Comparison of ENCODE assay signal across 13 cellular contexts in genomic region chr15:75669191-75669878, GRCh38. TPM values are rescaled to one million over a fixed set of nuclear protein-coding genes. Genes with fewer than 3 reads are reported as not detected.
DNase-seq lines count a peak whose midpoint lies in the region; ATAC-seq and TF ChIP-seq lines count a peak whose summit lies in the region.
"Had no signal": no experiment of that assay in that cellular context is flagged by ENCODE, and none has a peak within 500 bp of the region (broad histone marks: within the 10 kb centered on the region; RNA-seq: fewer than 3 reads in every experiment).

No MANE protein-coding gene starts in this region.

- H3F3A ChIP-seq in PC-3 (ENCODE audit: low read length, unreplicated experiment) = no peaks in the 10 kb centered on the region

- peak overlapping the region; percentile 45 for H3K4me2 ChIP-seq in PC-3 (ENCODE audit: low read length)

- H2AFZ ChIP-seq in PC-3 (ENCODE audit: low read length) = peak overlapping the region; percentile 3; the same call in 1 of the 2 replicates

- intact Hi-C loops in PC-3 (cut with micrococcal nuclease) = no loop called here

- H3K4me3 Mint-ChIP-seq in activated CD8-positive, alpha-beta memory T cell treated with anti-CD3 and anti-CD28 coated beads, Interleukin-2, amount 10 ng/mL, durations not matched to agents 7 days and 5 days = no peak overlapping the region
- H3K4me3 Mint-ChIP-seq: activated CD4-positive, alpha-beta T cell treated with anti-CD3 and anti-CD28 coated beads, Interleukin-2, amount 10 ng/mL, durations not matched to agents 7 days and 5 days had no signal

- POLR2A ChIA-PET in PC-3 (lab: Charles Lee; ENCODE audit: unreplicated experiment) = interaction anchor here (1.0 kb wide), 1 partner anchor 22 kb away, joined by 4 read pairs; the partner anchor contains the start of gene SNX33

- H3K27ac Mint-ChIP-seq in activated CD8-positive, alpha-beta memory T cell treated with anti-CD3 and anti-CD28 coated beads, Interleukin-2, amount 10 ng/mL, durations not matched to agents 7 days and 5 days = no peak overlapping the region
- H3K27ac Mint-ChIP-seq: activated CD4-positive, alpha-beta T cell treated with anti-CD3 and anti-CD28 coated beads, Interleukin-2, amount 10 ng/mL, durations not matched to agents 7 days and 5 days had no signal

- DNase-seq in HCEC 1CT = peak; percentile 41
- DNase-seq in PC-3 = peak; percentile 84
- peak; percentile 65 for DNase-seq in renal cortical epithelial cell (ENCODE audit: low read depth)
- no peak for DNase-seq in H4 (ENCODE audit: low spot score)
- no peak for DNase-seq in activated CD8-positive, alpha-beta memory T cell treated with anti-CD3 and anti-CD28 coated beads, Interleukin-2, amount 10 ng/mL, durations not matched to agents 7 days and 5 days
- no peak for DNase-seq in T-helper 1 cell
- DNase-seq: activated CD4-positive, alpha-beta T cell treated with anti-CD3 and anti-CD28 coated beads, Interleukin-2, amount 10 ng/mL, durations not matched to agents 7 days and 5 days; activated naive CD4-positive, alpha-beta T cell; cerebellar nuclear complex; NCI-H1694; SW 1271 had no signal

- H3K9me3 Mint-ChIP-seq in activated CD8-positive, alpha-beta memory T cell treated with anti-CD3 and anti-CD28 coated beads, Interleukin-2, amount 10 ng/mL, durations not matched to agents 7 days and 5 days (ENCODE audit: low read depth) = no peaks in the 10 kb centered on the region
- H3K9me3 Mint-ChIP-seq: activated CD4-positive, alpha-beta T cell treated with anti-CD3 and anti-CD28 coated beads, Interleukin-2, amount 10 ng/mL, durations not matched to agents 7 days and 5 days had no signal

- no peaks in the 10 kb centered on the region for H3K9me3 ChIP-seq in PC-3 (ENCODE audit: low read length)
- H3K9me3 ChIP-seq in esophagus (ENCODE audit: control insufficient read depth in 2 of 2, insufficient read depth in 1 of 2, low read depth in 1 of 2, low read length in 1 of 2) = no peaks in the 10 kb centered on the region

- peaks cover 12% of the 10 kb centered on the region for H3K4me1 Mint-ChIP-seq in activated CD8-positive, alpha-beta memory T cell treated with anti-CD3 and anti-CD28 coated beads, Interleukin-2, amount 10 ng/mL, durations not matched to agents 7 days and 5 days

- H3K9ac ChIP-seq in PC-3 (ENCODE audit: low read length) = peak overlapping the region; percentile 44; the same call in 1 of the 2 replicates

- peak; percentile 53 for ATAC-seq in PC-3
- ATAC-seq in activated CD8-positive, alpha-beta memory T cell treated with anti-CD3 and anti-CD28 coated beads, Interleukin-2, amount 10 ng/mL, durations not matched to agents 7 days and 5 days = no peak

- H3K4me3 ChIP-seq in PC-3 (ENCODE audit: low read length) = no peak overlapping the region
- no peak overlapping the region for H3K4me3 ChIP-seq in esophagus (ENCODE audit: low read depth in 1 of 2, low read length in 2 of 2)
- H3K4me3 ChIP-seq: K562 had no signal

- no peak for TF ChIP-seq CTCF in PC-3 (conservative IDR thresholded peaks at IDR 0.05; ENCODE audit: low read depth, low read length)

- no peaks in the 10 kb centered on the region for H3K9me2 ChIP-seq in PC-3 (replicated peaks; ENCODE audit: low read length)

- CTCF ChIA-PET in PC-3 (lab: Charles Lee) = interaction anchor here (1.0 kb wide), 1 partner anchor 31 kb away, joined by 4 read pairs; no protein-coding TSS in a partner anchor
- CTCF ChIA-PET in activated CD8-positive, alpha-beta memory T cell treated with anti-CD3 and anti-CD28 coated beads, Interleukin-2, amount 10 ng/mL, durations not matched to agents 7 days and 5 days (lab: Charles Lee) = no interaction called here

- BruUV-seq in PC-3 (replicated peaks; lab: Mats Ljungman, UMichigan) = no TSS peak

- H3K4me1 ChIP-seq in PC-3 (ENCODE audit: insufficient read depth, low read length) (peaks cover 53% of the 10 kb centered on the region), esophagus (ENCODE audit: control insufficient read depth in 2 of 2, insufficient read depth in 2 of 2, low read length in 1 of 2) (peaks cover 0 to 36% of the 10 kb centered on the region in 2 donors)

- WGBS in esophagus, 2 donors = 49 to 60% methylated on average over 14 of the region's 14 CpGs

- H3K36me3 ChIP-seq in PC-3 (ENCODE audit: low read depth, low read length) (no peaks in the 10 kb centered on the region), esophagus (ENCODE audit: control insufficient read depth in 2 of 2, insufficient read depth in 2 of 2, low read length in 1 of 2) (no peaks in the 10 kb centered on the region)

- H3K36me3 Mint-ChIP-seq in activated CD8-positive, alpha-beta memory T cell treated with anti-CD3 and anti-CD28 coated beads, Interleukin-2, amount 10 ng/mL, durations not matched to agents 7 days and 5 days = no peaks in the 10 kb centered on the region

- no peaks in the 10 kb centered on the region for H3K27me3 Mint-ChIP-seq in activated CD8-positive, alpha-beta memory T cell treated with anti-CD3 and anti-CD28 coated beads, Interleukin-2, amount 10 ng/mL, durations not matched to agents 7 days and 5 days
- H3K27me3 Mint-ChIP-seq: activated CD4-positive, alpha-beta T cell treated with anti-CD3 and anti-CD28 coated beads, Interleukin-2, amount 10 ng/mL, durations not matched to agents 7 days and 5 days had no signal

- H3K27me3 ChIP-seq in PC-3 (ENCODE audit: low read length) = no peaks in the 10 kb centered on the region
- H3K27me3 ChIP-seq in esophagus (ENCODE audit: control insufficient read depth in 1 of 2, insufficient read depth in 2 of 2, low read length in 2 of 2) = no peaks in the 10 kb centered on the region

- no peaks in the 10 kb centered on the region for H3K79me2 ChIP-seq in PC-3 (ENCODE audit: low read length)

- no peaks in the 10 kb centered on the region for H4K20me1 ChIP-seq in PC-3 (ENCODE audit: low read length)

- H3K27ac ChIP-seq in PC-3 (ENCODE audit: low read length) (peak overlapping the region; percentile 87), esophagus (ENCODE audit: low read depth in 2 of 2, low read length in 1 of 2) (peak overlapping the region; percentile 85 to 93)

RNA-seq across cellular contexts. Expression of gene SNX33, which starts 21.6 kb away (rescaled TPM):
- 16.2 and 16.8 TPM in 2 replicates for total RNA-seq in PC-3 (2014; rRNA removed)
- 10 to 100 TPM; 24.0 to 43.4 TPM for polyA plus RNA-seq in esophagus
- 8.2 and 21.6 TPM in 2 replicates for total RNA-seq in renal cortical epithelial cell
- 5.1 and 5.8 TPM in 2 replicates for total RNA-seq in H4 (2014; rRNA removed; shearing (Covaris generic))
- 1 to 10 TPM; 1.4 to 3.5 TPM for total RNA-seq in activated CD8-positive, alpha-beta memory T cell treated with anti-CD3 and anti-CD28 coated beads, Interleukin-2, amount 10 ng/mL, durations not matched to agents 7 days and 5 days

RNA-seq across cellular contexts. Expression of gene IMP3, which starts 29.3 kb away (rescaled TPM):
- total RNA-seq in PC-3 (2014; rRNA removed) (92.6 and 95.4 TPM in 2 replicates), renal cortical epithelial cell (88.0 and 103 TPM in 2 replicates)
- 10 to 100 TPM; 59.4 to 91.1 TPM for polyA plus RNA-seq in esophagus
- total RNA-seq in H4 (2014; rRNA removed; shearing (Covaris generic)) = 161 and 188 TPM in 2 replicates
- 100 to 1,000 TPM in 1 of 2 experiments, 10 to 100 TPM in 1; 84.0 to 109 TPM for total RNA-seq in activated CD8-positive, alpha-beta memory T cell treated with anti-CD3 and anti-CD28 coated beads, Interleukin-2, amount 10 ng/mL, durations not matched to agents 7 days and 5 days

RNA-seq across cellular contexts. Expression of gene CSPG4, which starts 43.3 kb away (rescaled TPM):
- total RNA-seq in PC-3 (2014; rRNA removed) = 2.0 and 2.9 TPM in 2 replicates
- 1 to 10 TPM; 3.0 to 4.0 TPM for polyA plus RNA-seq in esophagus
- total RNA-seq in renal cortical epithelial cell = 0.35 TPM in 2 replicates
- 0.14 TPM in 2 replicates for total RNA-seq in H4 (2014; rRNA removed; shearing (Covaris generic))
- under 1 TPM in 1 of 2 experiments, not detected in 1; 0.07 TPM for total RNA-seq in activated CD8-positive, alpha-beta memory T cell treated with anti-CD3 and anti-CD28 coated beads, Interleukin-2, amount 10 ng/mL, durations not matched to agents 7 days and 5 days
- total RNA-seq: activated CD4-positive, alpha-beta T cell treated with anti-CD3 and anti-CD28 coated beads, Interleukin-2, amount 10 ng/mL, durations not matched to agents 7 days and 5 days had no signal

RNA-seq across cellular contexts. Expression of gene SNUPN, which starts 43.8 kb away (rescaled TPM):
- total RNA-seq in PC-3 (2014; rRNA removed) (7.9 and 13.5 TPM in 2 replicates), renal cortical epithelial cell (18.9 and 37.3 TPM in 2 replicates)
- 10 to 100 TPM in 1 of 2 donors, 1 to 10 TPM in 1; 9.6 to 11.1 TPM for polyA plus RNA-seq in esophagus
- 33.7 and 51.0 TPM in 2 replicates for total RNA-seq in H4 (2014; rRNA removed; shearing (Covaris generic))
- total RNA-seq in activated CD8-positive, alpha-beta memory T cell treated with anti-CD3 and anti-CD28 coated beads, Interleukin-2, amount 10 ng/mL, durations not matched to agents 7 days and 5 days = 10 to 100 TPM; 25.8 to 27.3 TPM

Comparison
In these comparisons a context has a peak if more than half of its experiments do, and no peak if none do; other contexts are left out.
1. DNase-seq: peak in HCEC 1CT (single experiment), PC-3 (single experiment) and renal cortical epithelial cell (single experiment); none in H4 (single experiment), activated CD8-positive, alpha-beta memory T cell treated with anti-CD3 and anti-CD28 coated beads, Interleukin-2, amount 10 ng/mL, durations not matched to agents 7 days and 5 days (single experiment) and T-helper 1 cell (0 of 5).